In genomic region chr15:38625886-38626285, GRCh38 we compare ENCODE assay signal across 30 cellular contexts.
"Had no signal": no experiment of that assay in that cellular context is flagged by ENCODE, and none has a peak within 500 bp of the region (broad histone marks: within the 10 kb centered on the region; RNA-seq: fewer than 3 reads in every experiment).

No MANE protein-coding gene starts in this region.

- H3K36me3 ChIP-seq: gastrocnemius medialis, neutrophil, ovary, prostate gland, thyroid gland, upper lobe of left lung, vagina had no signal

- H3K9me3 ChIP-seq: gastrocnemius medialis, neutrophil, ovary, prostate gland, thyroid gland, upper lobe of left lung, vagina had no signal

- H3K27ac Mint-ChIP-seq: activated CD4-positive, alpha-beta memory T cell treated with anti-CD3 and anti-CD28 coated beads, Interleukin-2, amount 10 ng/mL, durations not matched to agents 7 days and 5 days; activated T-cell treated with anti-CD3 and anti-CD28 coated beads, Interleukin-2, amount 50 U/mL, for 24 hours; activated T-helper 2 cell treated with anti-CD3 and anti-CD28 coated beads, Interferon-gamma antibody, Interleukin-2, Interleukin-4, amounts not matched to agents 10 μg/mL and 5 μg/mL and 100 μg/mL, durations not matched to agents 14 hours and 24 hours and 36 hours; WTC11 had no signal

- H3K4me1 ChIP-seq: gastrocnemius medialis, prostate gland, vagina had no signal

- H3K27me3 Mint-ChIP-seq: activated CD4-positive, alpha-beta memory T cell treated with anti-CD3 and anti-CD28 coated beads, Interleukin-2, amount 10 ng/mL, durations not matched to agents 7 days and 5 days; activated CD4-positive, alpha-beta T cell treated with anti-CD3 and anti-CD28 coated beads, Interleukin-2, amount 10 ng/mL, durations not matched to agents 7 days and 5 days; activated naive CD4-positive, alpha-beta T cell treated with anti-CD3 and anti-CD28 coated beads, Interleukin-2, amount 50 U/mL, for 24 hours; activated T-cell treated with anti-CD3 and anti-CD28 coated beads, Interleukin-2, amount 50 U/mL, for 24 hours; effector memory CD8-positive, alpha-beta T cell; naive thymus-derived CD4-positive, alpha-beta T cell; stimulated activated memory B cell treated with anti-CD40 and anti-IgM and Interleukin-4, amounts not matched to agents 10 μg/mL and 1 μg/mL and 100 μg/mL, for 72 hours; stimulated activated naive CD8-positive, alpha-beta T cell treated with anti-CD3 and anti-CD28 coated beads, Interleukin-15, amount 100 ng/mL, for 72 hours had no signal

- H3K4me3 Mint-ChIP-seq: activated CD4-positive, alpha-beta memory T cell treated with anti-CD3 and anti-CD28 coated beads, Interleukin-2, amount 10 ng/mL, durations not matched to agents 7 days and 5 days; activated CD4-positive, alpha-beta T cell treated with anti-CD3 and anti-CD28 coated beads, Interleukin-2, amount 10 ng/mL, durations not matched to agents 7 days and 5 days; activated naive CD4-positive, alpha-beta T cell treated with anti-CD3 and anti-CD28 coated beads, Interleukin-2, amount 50 U/mL, for 24 hours; activated T-cell treated with anti-CD3 and anti-CD28 coated beads, Interleukin-2, amount 50 U/mL, for 24 hours; effector memory CD8-positive, alpha-beta T cell; stimulated activated memory B cell treated with anti-CD40 and anti-IgM and Interleukin-4, amounts not matched to agents 10 μg/mL and 1 μg/mL and 100 μg/mL, for 72 hours; stimulated activated naive CD8-positive, alpha-beta T cell treated with anti-CD3 and anti-CD28 coated beads, Interleukin-15, amount 100 ng/mL, for 72 hours; T-helper 1 cell treated with Interleukin-12 subunit alpha and Interleukin-12 subunit beta and Interleukin-4 antibody, amounts not matched to agents 30 μg/mL and 1 μg/mL, for 36 hours; WTC11 had no signal

- H3K4me3 ChIP-seq: coronary artery, gastrocnemius medialis, ovary, prostate gland, smooth muscle cell, thyroid gland, upper lobe of left lung, vagina had no signal

- H3K27me3 ChIP-seq: gastrocnemius medialis, neutrophil, ovary, thyroid gland, upper lobe of left lung, vagina had no signal

- ATAC-seq: effector memory CD8-positive, alpha-beta T cell; gastrocnemius medialis; stimulated activated memory B cell treated with anti-CD40 and anti-IgM and Interleukin-4, amounts not matched to agents 10 μg/mL and 1 μg/mL and 100 μg/mL, for 72 hours; stimulated activated naive CD8-positive, alpha-beta T cell treated with anti-CD3 and anti-CD28 coated beads, Interleukin-15, amount 100 ng/mL, for 72 hours; WTC11 had no signal

- H3K36me3 Mint-ChIP-seq: stimulated activated memory B cell treated with anti-CD40 and anti-IgM and Interleukin-4, amounts not matched to agents 10 μg/mL and 1 μg/mL and 100 μg/mL, for 72 hours; WTC11 had no signal

- H3K27ac ChIP-seq: coronary artery, gastrocnemius medialis, neutrophil, ovary, prostate gland, thyroid gland, upper lobe of left lung, vagina had no signal

- DNase-seq: activated CD4-positive, alpha-beta memory T cell treated with anti-CD3 and anti-CD28 coated beads, Interleukin-2, amount 10 ng/mL, durations not matched to agents 7 days and 5 days; activated CD4-positive, alpha-beta T cell treated with anti-CD3 and anti-CD28 coated beads for 1 hour; activated CD4-positive, alpha-beta T cell treated with anti-CD3 and anti-CD28 coated beads, Interleukin-2, amount 10 ng/mL, durations not matched to agents 7 days and 5 days; activated CD8-positive, alpha-beta memory T cell treated with anti-CD3 and anti-CD28 coated beads, Interleukin-2, amount 50 U/mL, for 48 hours; activated T-cell treated with anti-CD3 and anti-CD28 coated beads, Interleukin-2, amount 50 U/mL, for 24 hours; cerebellar nuclear complex; effector memory CD8-positive, alpha-beta T cell; erythroblast; gastrocnemius medialis; glutamatergic neuron; left ventricle myocardium superior; mammary epithelial cell; naive thymus-derived CD4-positive, alpha-beta T cell; ovary; stimulated activated CD4-positive, alpha-beta T cell treated with anti-CD3 and anti-CD28 coated beads, Interleukin-1b, Interleukin-23, amount 100 ng/mL, for 48 hours; stimulated activated CD4-positive, alpha-beta T cell treated with anti-CD3 and anti-CD28 coated beads, Interleukin-4, amount 100 ng/mL, for 4 hours; stimulated activated CD8-positive, alpha-beta memory T cell treated with anti-CD3 and anti-CD28 coated beads, Interleukin-4, amount 100 ng/mL, for 48 hours; stimulated activated naive CD8-positive, alpha-beta T cell treated with anti-CD3 and anti-CD28 coated beads, Interleukin-15, amount 100 ng/mL, for 72 hours; thyroid gland; upper lobe of left lung had no signal

- H3K4me2 ChIP-seq: smooth muscle cell had no signal

- H3K9me3 Mint-ChIP-seq: activated CD4-positive, alpha-beta memory T cell treated with anti-CD3 and anti-CD28 coated beads, Interleukin-2, amount 10 ng/mL, durations not matched to agents 7 days and 5 days; activated CD4-positive, alpha-beta T cell treated with anti-CD3 and anti-CD28 coated beads, Interleukin-2, amount 10 ng/mL, durations not matched to agents 7 days and 5 days; activated T-cell treated with anti-CD3 and anti-CD28 coated beads, Interleukin-2, amount 50 U/mL, for 24 hours; activated T-helper 2 cell treated with anti-CD3 and anti-CD28 coated beads, Interferon-gamma antibody, Interleukin-2, Interleukin-4, amounts not matched to agents 10 μg/mL and 5 μg/mL and 100 μg/mL, durations not matched to agents 14 hours and 24 hours and 36 hours; effector memory CD8-positive, alpha-beta T cell; stimulated activated memory B cell treated with anti-CD40 and anti-IgM and Interleukin-4, amounts not matched to agents 10 μg/mL and 1 μg/mL and 100 μg/mL, for 72 hours; stimulated activated naive CD8-positive, alpha-beta T cell treated with anti-CD3 and anti-CD28 coated beads, Interleukin-15, amount 100 ng/mL, for 72 hours; T-helper 1 cell treated with Interleukin-12 subunit alpha and Interleukin-12 subunit beta and Interleukin-4 antibody, amounts not matched to agents 30 μg/mL and 1 μg/mL, for 36 hours had no signal
